In the genomic region with DNA sequence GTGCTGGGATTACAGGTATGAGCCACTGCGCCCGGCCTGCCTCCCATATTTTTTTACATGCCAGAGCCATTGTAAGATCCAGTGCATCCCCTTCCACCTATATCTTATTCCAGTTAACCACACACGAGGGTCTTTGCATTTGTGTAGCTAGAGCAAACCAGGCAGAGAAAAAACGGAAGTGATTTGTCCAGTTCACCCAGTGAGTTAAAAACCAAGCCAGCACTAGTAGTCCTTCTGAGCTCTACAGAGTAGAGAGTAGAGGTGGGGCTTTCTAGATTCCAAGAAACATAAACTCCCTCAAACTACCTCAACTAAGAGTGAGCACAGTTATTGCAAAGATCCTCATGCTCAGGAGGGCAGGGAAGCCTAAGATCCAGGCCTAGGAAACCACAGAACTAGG, we compare ENCODE assay signal across 29 cellular contexts. TPM values are rescaled to one million over a fixed set of nuclear protein-coding genes. Genes with fewer than 3 reads are reported as not detected.
"Had no signal": no experiment of that assay in that cellular context is flagged by ENCODE, and none has a peak within 500 bp of the region (broad histone marks: within the 10 kb centered on the region; RNA-seq: fewer than 3 reads in every experiment).

No MANE protein-coding gene starts in this region.

- H3K9me3 Mint-ChIP-seq: activated CD4-positive, alpha-beta memory T cell treated with anti-CD3 and anti-CD28 coated beads for 36 hours; activated CD4-positive, alpha-beta T cell treated with anti-CD3 and anti-CD28 coated beads, Interleukin-2, amount 10 ng/mL, durations not matched to agents 24 days and 14 days; activated naive CD4-positive, alpha-beta T cell treated with anti-CD3 and anti-CD28 coated beads, Interleukin-2, amount 10 ng/mL, durations not matched to agents 7 days and 5 days; activated naive CD8-positive, alpha-beta T cell treated with anti-CD3 and anti-CD28 coated beads, Interleukin-2, amount 10 ng/mL, durations not matched to agents 7 days and 5 days; activated T-cell treated with anti-CD3 and anti-CD28 coated beads, Interleukin-2, amount 50 U/mL, for 24 hours; brain; nephron; stimulated activated naive B cell treated with anti-CD40 and anti-IgM and Interleukin-4, amounts not matched to agents 10 μg/mL and 1 μg/mL and 100 μg/mL, for 72 hours had no signal

- H3K4me3 Mint-ChIP-seq: activated CD4-positive, alpha-beta memory T cell treated with anti-CD3 and anti-CD28 coated beads for 36 hours; activated CD4-positive, alpha-beta T cell treated with anti-CD3 and anti-CD28 coated beads, Interleukin-2, amount 10 ng/mL, durations not matched to agents 24 days and 14 days; activated naive CD4-positive, alpha-beta T cell treated with anti-CD3 and anti-CD28 coated beads, Interleukin-2, amount 10 ng/mL, durations not matched to agents 7 days and 5 days; activated naive CD8-positive, alpha-beta T cell treated with anti-CD3 and anti-CD28 coated beads, Interleukin-2, amount 10 ng/mL, durations not matched to agents 7 days and 5 days; activated T-cell treated with anti-CD3 and anti-CD28 coated beads, Interleukin-2, amount 50 U/mL, for 24 hours; brain; nephron; stimulated activated naive B cell treated with anti-CD40 and anti-IgM and Interleukin-4, amounts not matched to agents 10 μg/mL and 1 μg/mL and 100 μg/mL, for 72 hours had no signal

- H3K27me3 Mint-ChIP-seq: activated T-cell treated with anti-CD3 and anti-CD28 coated beads, Interleukin-2, amount 50 U/mL, for 24 hours had no signal

- DNase-seq: activated CD4-positive, alpha-beta memory T cell treated with anti-CD3 and anti-CD28 coated beads for 36 hours; activated CD4-positive, alpha-beta T cell treated with anti-CD3 and anti-CD28 coated beads, Interleukin-2, amount 10 ng/mL, durations not matched to agents 24 days and 14 days; activated CD8-positive, alpha-beta memory T cell treated with anti-CD3 and anti-CD28 coated beads, Interleukin-2, amount 50 U/mL, for 48 hours; activated gamma-delta T cell; activated naive CD4-positive, alpha-beta T cell treated with anti-CD3 and anti-CD28 coated beads, Interleukin-2, amount 10 ng/mL, durations not matched to agents 7 days and 5 days; activated naive CD8-positive, alpha-beta T cell treated with anti-CD3 and anti-CD28 coated beads, Interleukin-2, amount 10 ng/mL, durations not matched to agents 7 days and 5 days; activated T-cell treated with anti-CD3 and anti-CD28 coated beads, Interleukin-2, amount 50 U/mL, for 24 hours; cerebellar nuclear complex; colonic mucosa; effector memory CD4-positive, alpha-beta T cell; gastrocnemius medialis; glutamatergic neuron; islet precursor cell; left ventricle myocardium inferior; mucosa of descending colon; ovary; stimulated activated CD4-positive, alpha-beta T cell treated with anti-CD3 and anti-CD28 coated beads, Interleukin-15, amount 100 ng/mL, for 24 hours; stimulated activated CD4-positive, alpha-beta T cell treated with anti-CD3 and anti-CD28 coated beads, Interleukin-2, amount 100 ng/mL, for 24 hours; stimulated activated naive B cell treated with anti-CD40 and anti-IgM and Interleukin-4, amounts not matched to agents 10 μg/mL and 1 μg/mL and 100 μg/mL, for 72 hours; tibial artery had no signal

- H3K36me3 ChIP-seq: ascending aorta, cardiac muscle cell, colonic mucosa, gastrocnemius medialis, left ventricle myocardium inferior, neutrophil, ovary, suprapubic skin, tibial artery had no signal

- H3K27ac Mint-ChIP-seq: activated CD4-positive, alpha-beta memory T cell treated with anti-CD3 and anti-CD28 coated beads for 36 hours; activated CD4-positive, alpha-beta T cell treated with anti-CD3 and anti-CD28 coated beads, Interleukin-2, amount 10 ng/mL, durations not matched to agents 24 days and 14 days; activated naive CD4-positive, alpha-beta T cell treated with anti-CD3 and anti-CD28 coated beads, Interleukin-2, amount 10 ng/mL, durations not matched to agents 7 days and 5 days; activated naive CD8-positive, alpha-beta T cell treated with anti-CD3 and anti-CD28 coated beads, Interleukin-2, amount 10 ng/mL, durations not matched to agents 7 days and 5 days; activated T-cell treated with anti-CD3 and anti-CD28 coated beads, Interleukin-2, amount 50 U/mL, for 24 hours; brain; progenitor cell of endocrine pancreas; stimulated activated naive B cell treated with anti-CD40 and anti-IgM and Interleukin-4, amounts not matched to agents 10 μg/mL and 1 μg/mL and 100 μg/mL, for 72 hours had no signal

- H3K4me1 ChIP-seq: ascending aorta, gastrocnemius medialis, left ventricle myocardium inferior, suprapubic skin, tibial artery had no signal

- H3K36me3 Mint-ChIP-seq: activated CD4-positive, alpha-beta memory T cell treated with anti-CD3 and anti-CD28 coated beads for 36 hours; activated naive CD4-positive, alpha-beta T cell treated with anti-CD3 and anti-CD28 coated beads, Interleukin-2, amount 10 ng/mL, durations not matched to agents 7 days and 5 days; activated naive CD8-positive, alpha-beta T cell treated with anti-CD3 and anti-CD28 coated beads, Interleukin-2, amount 10 ng/mL, durations not matched to agents 7 days and 5 days; brain; stimulated activated naive B cell treated with anti-CD40 and anti-IgM and Interleukin-4, amounts not matched to agents 10 μg/mL and 1 μg/mL and 100 μg/mL, for 72 hours had no signal

- H3K4me3 ChIP-seq: ascending aorta, cardiac muscle cell, colonic mucosa, gastrocnemius medialis, left ventricle myocardium inferior, mucosa of descending colon, ovary, suprapubic skin, tibial artery had no signal

- H3K27ac ChIP-seq: ascending aorta, cardiac muscle cell, colonic mucosa, gastrocnemius medialis, left ventricle myocardium inferior, neutrophil, ovary, suprapubic skin, tibial artery, VCaP had no signal

- H3K9me3 ChIP-seq: ascending aorta, colonic mucosa, gastrocnemius medialis, left ventricle myocardium inferior, mucosa of descending colon, neutrophil, ovary, suprapubic skin, tibial artery had no signal

- H3K27me3 ChIP-seq: ascending aorta, cardiac muscle cell, colonic mucosa, gastrocnemius medialis, neutrophil, ovary, suprapubic skin, tibial artery had no signal

RNA-seq across cellular contexts. Expression of a gene that starts 34.7 kb away (rescaled TPM):
- total RNA-seq: activated CD4-positive, alpha-beta memory T cell treated with anti-CD3 and anti-CD28 coated beads for 36 hours; activated CD8-positive, alpha-beta memory T cell treated with anti-CD3 and anti-CD28 coated beads for 36 hours; activated naive CD8-positive, alpha-beta T cell treated with anti-CD3 and anti-CD28 coated beads, Interleukin-2, amount 10 ng/mL, durations not matched to agents 7 days and 5 days; ascending aorta had no signal

RNA-seq across cellular contexts. Expression of a gene that starts 45.2 kb away (rescaled TPM):
- polyA plus RNA-seq: cardiac muscle cell had no signal
